In genomic region chr2:143226714-143227541, GRCh38 we compare ENCODE assay signal across 1 cellular context.
TF ChIP-seq lines count a peak whose summit lies in the region.

No MANE protein-coding gene starts in this region.

TF ChIP-seq in SK-N-SH, 30 proteins besides CTCF, POLR2A, EP300 and RAD21 (continued from another document):
- no peak for TF ChIP-seq USF1 (IDR thresholded peaks at IDR 0.05; ENCODE audit: borderline replicate concordance, low read depth)
- no peak for TF ChIP-seq FOSL2 (IDR thresholded peaks at IDR 0.05; ENCODE audit: borderline replicate concordance, low read depth)
- TF ChIP-seq TAF1 (IDR thresholded peaks at IDR 0.05; ENCODE audit: borderline replicate concordance, low read depth, low read length): no peak
- no peak for TF ChIP-seq TCF12 (IDR thresholded peaks at IDR 0.05)
- no peak for TF ChIP-seq POLR2AphosphoS5 (IDR thresholded peaks at IDR 0.05; ENCODE audit: low read depth, low read length)
- no peak for TF ChIP-seq USF2 (IDR thresholded peaks at IDR 0.05; ENCODE audit: borderline replicate concordance, low read depth, low read length)
- TF ChIP-seq NFIC (IDR thresholded peaks at IDR 0.05; ENCODE audit: borderline replicate concordance): no peak
TF ChIP-seq in SK-N-SH: peak in this region for 0.
